In the genomic region with DNA sequence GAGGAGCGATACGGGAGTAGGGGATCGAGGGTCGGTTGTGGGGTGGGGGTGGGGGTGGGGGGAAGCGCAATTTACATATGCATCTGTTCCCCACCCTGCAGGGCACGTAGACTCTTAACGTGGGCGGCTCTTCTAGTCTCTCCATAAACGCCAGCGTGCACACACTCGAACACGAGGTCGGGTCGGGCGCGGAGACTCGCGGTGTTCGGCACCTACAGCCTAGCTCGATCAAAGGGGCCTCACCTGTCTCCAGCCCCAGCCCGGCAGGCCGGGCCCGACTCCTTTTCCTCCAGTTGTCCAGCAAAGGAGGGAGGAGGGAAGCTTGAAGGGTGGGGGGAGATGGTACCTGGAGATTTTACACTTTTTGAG, we compare ENCODE assay signal across 8 cellular contexts. TPM values are rescaled to one million over a fixed set of nuclear protein-coding genes. Genes with fewer than 3 reads are reported as not detected.
DNase-seq lines count a peak whose midpoint lies in the region; ATAC-seq, FAIRE-seq and TF ChIP-seq lines count a peak whose summit lies in the region.

No MANE protein-coding gene starts in this region.

- POLR2A ChIA-PET in GM10248 (lab: Yijun Ruan, JAX) = interaction anchor here (0.5 to 1.0 kb wide), 2 partner anchors 9 to 339 kb away, joined by 3 to 5 read pairs; no protein-coding TSS in a partner anchor
- POLR2A ChIA-PET in activated B cell treated with CpG ODN at 0.5 μM for 24 hours (lab: Charles Lee) = interaction anchor here (2.6 kb wide), 1 partner anchor 17 kb away, joined by 47 read pairs; a partner anchor contains a TSS
- POLR2A ChIA-PET in HepG2 (lab: Yijun Ruan, JAX) = interaction anchor here (3.1 kb wide), 1 partner anchor 17 kb away, joined by 49 read pairs; a partner anchor contains a TSS

- H2AFZ ChIP-seq in HepG2 (ENCODE audit: low read length) = peak overlapping the region; percentile 47

- BruUV-seq in HepG2 (replicated peaks; lab: Mats Ljungman, UMichigan) = no TSS peak

- intact Hi-C loops in activated B cell treated with CpG ODN at 0.5 μM for 24 hours (cut with micrococcal nuclease) (loop anchor here (5.0 kb wide), 1 partner anchor 1174 kb away; a partner anchor contains a TSS), HepG2 (cut with micrococcal nuclease; ENCODE audit: unreplicated experiment) (no loop called here)

- CTCF ChIA-PET in GM10248 (lab: Yijun Ruan, JAX) = interaction anchor here (0.6 to 3.3 kb wide), 6 partner anchors 8 to 42 kb away, joined by 3 to 27 read pairs (median 3); a partner anchor contains a TSS
- CTCF ChIA-PET in activated B cell treated with CpG ODN at 0.5 μM for 24 hours (lab: Charles Lee) = interaction anchor here (2.3 kb wide), 1 partner anchor 18 kb away, joined by 16 read pairs; a partner anchor contains a TSS
- CTCF ChIA-PET in HepG2 (lab: Yijun Ruan, JAX; ENCODE audit: low intra/inter-chr PET ratio, low total read pairs) = no interaction called here

- H3K4me1 ChIP-seq in HepG2 (ENCODE audit: insufficient read depth, low read length) = peaks cover 31% of the 10 kb centered on the region

- WGBS in HepG2 (ENCODE audit: low lambda C conversion rate) = 0% methylated on average over 6 of the region's 23 CpGs

- in situ Hi-C loops in HepG2 (cut with HindIII; ENCODE audit: extremely low pct_ligation_motif_present, low pct_unique_long_range_greater_than_20kb) = no loop called here

- peaks cover 18% of the 10 kb centered on the region for H3K36me3 Mint-ChIP-seq in activated B cell treated with CpG ODN at 0.5 μM for 24 hours (ENCODE audit: low read depth)

- H3K36me3 ChIP-seq in HepG2 (replicated peaks in 1 of 2; ENCODE audit: control insufficient read depth in 1 of 2, insufficient read depth in 2 of 2, low read length in 2 of 2) = peaks cover under 1 to 7% of the 10 kb centered on the region in 2 experiments; a peak in 2 of 5 replicates

- no peak for TF ChIP-seq RAD21 in HepG2 (CRISPR knock-in tag; IDR thresholded peaks at IDR 0.05)

- no peaks in the 10 kb centered on the region for H3K9me3 ChIP-seq in HepG2 (ENCODE audit: low read length)

- H3K4me2 ChIP-seq in HepG2 (ENCODE audit: low read depth, low read length) = peak overlapping the region; percentile 90

- no peaks in the 10 kb centered on the region for H3K9me3 Mint-ChIP-seq in activated B cell treated with CpG ODN at 0.5 μM for 24 hours

- TF ChIP-seq EP300 in HepG2 (IDR thresholded peaks at IDR 0.05; ENCODE audit: low read depth in 2 of 2, low read length in 2 of 2) (no peak), HepG2 (CRISPR knock-in tag; IDR thresholded peaks at IDR 0.05; ENCODE audit: borderline replicate concordance) (no peak)

- H3K4me3 ChIP-seq in LNCaP clone FGC (ENCODE audit: low read depth, low read length) (peak overlapping the region; percentile 93), choroid plexus epithelial cell (ENCODE audit: low read depth, low read length) (peak overlapping the region; percentile 91), HepG2 (replicated peaks in 1 of 3; ENCODE audit: insufficient read depth in 1 of 3, low read depth in 2 of 3, low read length in 3 of 3) (peak overlapping the region; percentile 83 to 91 (median 87))

- peak overlapping the region; percentile 84 for H3K27ac ChIP-seq in HepG2 (ENCODE audit: extremely low read length, insufficient read depth, low read length)

- H3K4me1 Mint-ChIP-seq in activated B cell treated with CpG ODN at 0.5 μM for 24 hours = peaks cover 26% of the 10 kb centered on the region

- peaks cover 3% of the 10 kb centered on the region; the same call in 1 of the 2 replicates for H4K20me1 ChIP-seq in HepG2 (ENCODE audit: insufficient read depth, low read length)

- H3K79me2 ChIP-seq in HepG2 (ENCODE audit: insufficient read depth, low read length) = peaks cover 38% of the 10 kb centered on the region

- DNase-seq in GM10248 (ENCODE audit: extremely low spot score) = peak; percentile 56
- peak; percentile 2 for DNase-seq in H54 (ENCODE audit: insufficient read length, low spot score)
- DNase-seq in LNCaP clone FGC (ENCODE audit: low read depth) = no peak
- peak; percentile 27 for DNase-seq in activated B cell treated with CpG ODN at 0.5 μM for 24 hours
- peak; percentile 48 for DNase-seq in choroid plexus epithelial cell (ENCODE audit: low read depth)
- DNase-seq in HepG2 (ENCODE audit: low spot score) = peak; percentile 32
- DNase-seq in stimulated activated CD4-positive, alpha-beta T cell treated with anti-CD3 and anti-CD28 coated beads, TNF-alpha, amount 100 ng/mL, for 24 hours (ENCODE audit: low read depth in 3 of 3) = peak in 2 of 3 experiments; percentile 18 to 51
- DNase-seq in epidermal melanocyte (ENCODE audit: insufficient read length, low spot score) = no peak

- TF ChIP-seq CTCF in GM10248 (IDR thresholded peaks at IDR 0.05; ENCODE audit: control extremely low read depth, extremely low read depth, low read depth, missing control alignments) = no peak
- TF ChIP-seq CTCF in LNCaP clone FGC (IDR thresholded peaks at IDR 0.05; ENCODE audit: control insufficient read depth, extremely low read depth, insufficient read depth) = no peak
- no peak for TF ChIP-seq CTCF in activated B cell treated with CpG ODN at 0.5 μM for 24 hours (IDR thresholded peaks at IDR 0.05)
- TF ChIP-seq CTCF in choroid plexus epithelial cell (conservative IDR thresholded peaks at IDR 0.05; ENCODE audit: low read depth, low read length) = no peak
- TF ChIP-seq CTCF in HepG2 (CRISPR knock-in tag; IDR thresholded peaks at IDR 0.05) = no peak

- no peaks in the 10 kb centered on the region; a peak in 1 of 5 replicates for H3K27me3 ChIP-seq in HepG2 (ENCODE audit: control insufficient read depth in 1 of 2, insufficient read depth in 2 of 2, low read length in 2 of 2)

- H3K27me3 Mint-ChIP-seq in activated B cell treated with CpG ODN at 0.5 μM for 24 hours = peaks cover 19% of the 10 kb centered on the region

- FAIRE-seq in H54 (lab: Jason Lieb, UNC) = no peak
- FAIRE-seq in HepG2 (lab: Jason Lieb, UNC) = no peak

- H3K4me3 Mint-ChIP-seq in activated B cell treated with CpG ODN at 0.5 μM for 24 hours = peak overlapping the region; percentile 93

- peak overlapping the region; percentile 88 for H3K27ac Mint-ChIP-seq in activated B cell treated with CpG ODN at 0.5 μM for 24 hours

- peak overlapping the region; percentile 85 for H3K9ac ChIP-seq in HepG2 (ENCODE audit: insufficient read depth, low read depth, low read length)

- TF ChIP-seq POLR2A in H54 (IDR thresholded peaks at IDR 0.05; ENCODE audit: low read depth, low read length) (no peak), HepG2 (IDR thresholded peaks at IDR 0.05; ENCODE audit: insufficient read depth in 1 of 2, low read depth in 2 of 2, low read length in 2 of 2) (peak in 1 of 2 experiments; percentile 37; a peak in 1 of 4 replicates)

- ATAC-seq in activated B cell treated with CpG ODN at 0.5 μM for 24 hours (ENCODE audit: low read depth) (peak; percentile 20), HepG2 (peak; percentile 81)

RNA-seq across cellular contexts. Expression of a gene that starts 0.5 kb away (rescaled TPM):
- total RNA-seq in activated B cell treated with CpG ODN at 0.5 μM for 24 hours (20.9 and 21.4 TPM in 2 replicates), HepG2 (2016; rRNA removed; fragmentation: Illumina TruSeq; extraction: Trizol) (46.7 and 57.0 TPM in 2 replicates)
- 15.7 and 16.9 TPM in 2 replicates for total RNA-seq in HepG2 (2016; cell fraction: cytosol; rRNA removed; fragmentation: Illumina TruSeq; extraction: Trizol; ENCODE audit: low read depth)
- 47.7 and 61.6 TPM in 2 replicates for total RNA-seq in HepG2 (2016; cell fraction: insoluble cytoplasmic fraction; rRNA removed; fragmentation: Illumina TruSeq; extraction: Trizol)
- total RNA-seq in HepG2 (2016; cell fraction: membrane; rRNA removed; fragmentation: Illumina TruSeq; extraction: Trizol) = 26.9 and 31.6 TPM in 2 replicates
- total RNA-seq in HepG2 (2016; cell fraction: nucleus; rRNA removed; fragmentation: Illumina TruSeq; extraction: Trizol) = 25.3 and 27.8 TPM in 2 replicates
- 24.8 and 32.9 TPM in 2 replicates for polyA plus RNA-seq in HepG2 (2011; rRNA removed)
- 23.0 and 23.6 TPM in 2 replicates for polyA plus RNA-seq in HepG2 (2011; cell fraction: cytosol; rRNA removed)
- polyA plus RNA-seq in HepG2 (2011; cell fraction: nucleus; rRNA removed) = 11.6 and 13.3 TPM in 2 replicates
- 31.4 and 34.4 TPM in 2 replicates for polyA plus RNA-seq in HepG2 (2012)
- 13.8 and 18.6 TPM in 2 replicates for polyA plus RNA-seq in HepG2 (2016; cell fraction: cytosol; fragmentation: Illumina TruSeq; extraction: Trizol; ENCODE audit: low read depth)
- 63.7 and 70.8 TPM in 2 replicates for polyA plus RNA-seq in HepG2 (2016; cell fraction: insoluble cytoplasmic fraction; fragmentation: Illumina TruSeq; extraction: Trizol; ENCODE audit: low read depth)
- 22.8 and 24.5 TPM in 2 replicates for polyA plus RNA-seq in HepG2 (2016; cell fraction: membrane; fragmentation: Illumina TruSeq; extraction: Trizol; ENCODE audit: low read depth)
- polyA plus RNA-seq in HepG2 (2016; cell fraction: nucleus; fragmentation: Illumina TruSeq; extraction: Trizol; ENCODE audit: insufficient read depth, low read depth) = 32.8 and 35.9 TPM in 2 replicates
- polyA minus RNA-seq in HepG2 (2011; rRNA and poly(A)+ RNA removed; ENCODE audit: low replicate concordance) = 6.5 and 9.0 TPM in 2 replicates
- polyA minus RNA-seq in HepG2 (2011; cell fraction: cytosol; rRNA and poly(A)+ RNA removed) = 12.6 and 13.5 TPM in 2 replicates
- 17.9 and 20.6 TPM in 2 replicates for polyA minus RNA-seq in HepG2 (2011; cell fraction: nucleus; rRNA and poly(A)+ RNA removed)

RNA-seq across cellular contexts. Expression of a gene that starts 17.8 kb away (rescaled TPM):
- total RNA-seq in activated B cell treated with CpG ODN at 0.5 μM for 24 hours = 2.6 and 3.2 TPM in 2 replicates
- total RNA-seq in HepG2 (2016; rRNA removed; fragmentation: Illumina TruSeq; extraction: Trizol) = 0.66 and 1.2 TPM in 2 replicates
- 0.26 and 0.91 TPM in 2 replicates for total RNA-seq in HepG2 (2016; cell fraction: cytosol; rRNA removed; fragmentation: Illumina TruSeq; extraction: Trizol; ENCODE audit: low read depth)
- 0.76 and 0.83 TPM in 2 replicates for total RNA-seq in HepG2 (2016; cell fraction: insoluble cytoplasmic fraction; rRNA removed; fragmentation: Illumina TruSeq; extraction: Trizol)
- 0.40 and 0.41 TPM in 2 replicates for total RNA-seq in HepG2 (2016; cell fraction: membrane; rRNA removed; fragmentation: Illumina TruSeq; extraction: Trizol)
- total RNA-seq in HepG2 (2016; cell fraction: nucleus; rRNA removed; fragmentation: Illumina TruSeq; extraction: Trizol) = 1.5 and 1.8 TPM in 2 replicates
- 0.49 and 0.69 TPM in 2 replicates for polyA plus RNA-seq in HepG2 (2011; rRNA removed)
- polyA plus RNA-seq in HepG2 (2011; cell fraction: cytosol; rRNA removed) = 0.07 and 0.28 TPM in 2 replicates
- polyA plus RNA-seq in HepG2 (2011; cell fraction: nucleus; rRNA removed) = 0.80 and 1.0 TPM in 2 replicates
- 0.32 and 0.62 TPM in 2 replicates for polyA plus RNA-seq in HepG2 (2012)
- polyA plus RNA-seq in HepG2 (2016; cell fraction: cytosol; fragmentation: Illumina TruSeq; extraction: Trizol; ENCODE audit: low read depth) = 0.09 TPM in 1 of 2 replicates, not detected in the other
- polyA plus RNA-seq in HepG2 (2016; cell fraction: insoluble cytoplasmic fraction; fragmentation: Illumina TruSeq; extraction: Trizol; ENCODE audit: low read depth) = 0.58 and 0.74 TPM in 2 replicates
- polyA plus RNA-seq in HepG2 (2016; cell fraction: membrane; fragmentation: Illumina TruSeq; extraction: Trizol; ENCODE audit: low read depth) = 0.15 and 0.16 TPM in 2 replicates
- 0.94 and 0.96 TPM in 2 replicates for polyA plus RNA-seq in HepG2 (2016; cell fraction: nucleus; fragmentation: Illumina TruSeq; extraction: Trizol; ENCODE audit: insufficient read depth, low read depth)
- polyA minus RNA-seq in HepG2 (2011; rRNA and poly(A)+ RNA removed; ENCODE audit: low replicate concordance) = 0.10 and 4.5 TPM in 2 replicates
- 0.20 and 0.35 TPM in 2 replicates for polyA minus RNA-seq in HepG2 (2011; cell fraction: cytosol; rRNA and poly(A)+ RNA removed)
- 2.4 and 2.5 TPM in 2 replicates for polyA minus RNA-seq in HepG2 (2011; cell fraction: nucleus; rRNA and poly(A)+ RNA removed)

Comparison
In these comparisons a context has a peak if more than half of its experiments do, and no peak if none do; other contexts are left out.
1. DNase-seq: peak in GM10248 (single experiment), H54 (single experiment), activated B cell treated with CpG ODN at 0.5 μM for 24 hours (single experiment), choroid plexus epithelial cell (single experiment), HepG2 (single experiment) and stimulated activated CD4-positive, alpha-beta T cell treated with anti-CD3 and anti-CD28 coated beads, TNF-alpha, amount 100 ng/mL, for 24 hours (2 of 3); none in LNCaP clone FGC (single experiment) and epidermal melanocyte (single experiment).
2. Peak in every context shown above with its lines, with median percentiles within 50 percentile points of each other: H3K4me3 ChIP-seq.